13 cellular contexts compared by ENCODE assay signal in the genomic region with DNA sequence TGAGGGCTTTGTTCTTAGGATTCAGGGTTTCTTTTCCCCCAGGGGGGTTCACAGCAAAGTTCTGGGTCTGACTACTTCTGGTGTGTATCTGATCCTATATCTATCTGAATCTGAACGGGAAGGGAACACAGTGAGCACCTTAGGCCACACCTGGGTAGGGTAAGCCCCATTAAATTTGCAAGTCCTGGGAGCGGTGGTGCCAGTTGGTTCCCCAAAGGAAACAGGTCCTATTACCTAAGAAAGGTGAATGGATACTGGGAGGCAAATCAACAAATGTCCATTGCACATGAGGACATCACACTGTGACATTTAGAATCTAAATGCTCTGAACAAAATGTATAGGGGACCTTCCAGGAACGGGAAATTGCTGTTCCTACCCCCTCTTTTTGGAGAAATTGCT. TPM values are rescaled to one million over a fixed set of nuclear protein-coding genes. Genes with fewer than 3 reads are reported as not detected.
DNase-seq lines count a peak whose midpoint lies in the region; ATAC-seq lines count a peak whose summit lies in the region.
"Had no signal": no experiment of that assay in that cellular context is flagged by ENCODE, and none has a peak within 500 bp of the region (broad histone marks: within the 10 kb centered on the region; RNA-seq: fewer than 3 reads in every experiment).

No MANE protein-coding gene starts in this region.

- peaks cover 5% of the 10 kb centered on the region for H3K36me3 ChIP-seq in mesodermal cell (ENCODE audit: control insufficient read depth, insufficient read depth, low read length)
- H3K36me3 ChIP-seq in subcutaneous abdominal adipose tissue (ENCODE audit: control insufficient read depth in 5 of 5, insufficient read depth in 5 of 5, low read length in 5 of 5) = no peaks in the 10 kb centered on the region
- H3K36me3 ChIP-seq: prostate gland had no signal

- peaks cover 11% of the 10 kb centered on the region for H3K4me1 Mint-ChIP-seq in activated CD8-positive, alpha-beta memory T cell treated with anti-CD3 and anti-CD28 coated beads, Interleukin-2, amount 10 ng/mL, durations not matched to agents 7 days and 5 days
- H3K4me1 Mint-ChIP-seq in activated naive CD8-positive, alpha-beta T cell treated with anti-CD3 and anti-CD28 coated beads for 36 hours = peaks cover 43% of the 10 kb centered on the region

- CTCF ChIA-PET in activated CD8-positive, alpha-beta memory T cell treated with anti-CD3 and anti-CD28 coated beads, Interleukin-2, amount 10 ng/mL, durations not matched to agents 7 days and 5 days (lab: Charles Lee) = no interaction called here

- H3K9me3 ChIP-seq in mesodermal cell (ENCODE audit: control insufficient read depth, low read length) = no peaks in the 10 kb centered on the region
- H3K9me3 ChIP-seq in subcutaneous abdominal adipose tissue (ENCODE audit: control insufficient read depth in 5 of 5, low read length in 5 of 5) = no peaks in the 10 kb centered on the region
- H3K9me3 ChIP-seq: mucosa of descending colon, prostate gland, testis had no signal

- H3K27ac ChIP-seq in mesodermal cell (ENCODE audit: low read depth, low read length, severe bottlenecking) = peak overlapping the region; percentile 84
- peak overlapping the region; percentile 25 for H3K27ac ChIP-seq in subcutaneous abdominal adipose tissue (ENCODE audit: low read depth, low read length)
- H3K27ac ChIP-seq: testis had no signal

- ATAC-seq in activated CD8-positive, alpha-beta memory T cell treated with anti-CD3 and anti-CD28 coated beads, Interleukin-2, amount 10 ng/mL, durations not matched to agents 7 days and 5 days = no peak
- no peak for ATAC-seq in HG03565 (IDR thresholded peaks at IDR 0.05; ENCODE audit: unreplicated experiment)
- ATAC-seq: T-cell had no signal

- H3K9ac ChIP-seq in subcutaneous abdominal adipose tissue (ENCODE audit: low read length in 5 of 5) = no peak overlapping the region

- no peak overlapping the region for H3K4me3 Mint-ChIP-seq in activated CD8-positive, alpha-beta memory T cell treated with anti-CD3 and anti-CD28 coated beads, Interleukin-2, amount 10 ng/mL, durations not matched to agents 7 days and 5 days
- no peak overlapping the region for H3K4me3 Mint-ChIP-seq in activated naive CD8-positive, alpha-beta T cell treated with anti-CD3 and anti-CD28 coated beads for 36 hours
- H3K4me3 Mint-ChIP-seq: T-cell had no signal

- H3K4me1 ChIP-seq in mesodermal cell (ENCODE audit: control insufficient read depth, insufficient read depth, low read length, poor library complexity, severe bottlenecking) = peaks cover 41% of the 10 kb centered on the region
- peaks cover 0 to 23% (median 15%) of the 10 kb centered on the region in 5 donors for H3K4me1 ChIP-seq in subcutaneous abdominal adipose tissue (ENCODE audit: control insufficient read depth in 5 of 5, insufficient read depth in 5 of 5, low read length in 5 of 5)
- H3K4me1 ChIP-seq: prostate gland, testis had no signal

- no peak overlapping the region for H3K27ac Mint-ChIP-seq in activated CD8-positive, alpha-beta memory T cell treated with anti-CD3 and anti-CD28 coated beads, Interleukin-2, amount 10 ng/mL, durations not matched to agents 7 days and 5 days
- H3K27ac Mint-ChIP-seq in activated naive CD8-positive, alpha-beta T cell treated with anti-CD3 and anti-CD28 coated beads for 36 hours = peak overlapping the region; percentile 90
- H3K27ac Mint-ChIP-seq: T-cell had no signal

- WGBS in mesodermal cell (ENCODE audit: insufficient coverage in 2 of 2), 2 experiments = 95% methylated on average over 3 of the region's 3 CpGs

- peak; percentile 55 for DNase-seq in activated CD8-positive, alpha-beta memory T cell treated with anti-CD3 and anti-CD28 coated beads for 24 hours
- no peak for DNase-seq in activated CD8-positive, alpha-beta memory T cell treated with anti-CD3 and anti-CD28 coated beads, Interleukin-2, amount 10 ng/mL, durations not matched to agents 7 days and 5 days
- DNase-seq in activated naive CD8-positive, alpha-beta T cell treated with anti-CD3 and anti-CD28 coated beads for 36 hours = no peak
- DNase-seq in NCI-H446 (lab: John Stamatoyannopoulos, UW) (no peak), LoVo (ENCODE audit: low spot score) (no peak)
- DNase-seq: T-cell, testis had no signal

- no peaks in the 10 kb centered on the region for H3K9me3 Mint-ChIP-seq in activated CD8-positive, alpha-beta memory T cell treated with anti-CD3 and anti-CD28 coated beads, Interleukin-2, amount 10 ng/mL, durations not matched to agents 7 days and 5 days (ENCODE audit: low read depth)
- no peaks in the 10 kb centered on the region for H3K9me3 Mint-ChIP-seq in activated naive CD8-positive, alpha-beta T cell treated with anti-CD3 and anti-CD28 coated beads for 36 hours
- H3K9me3 Mint-ChIP-seq: T-cell had no signal

- no peaks in the 10 kb centered on the region for H3K36me3 Mint-ChIP-seq in activated CD8-positive, alpha-beta memory T cell treated with anti-CD3 and anti-CD28 coated beads, Interleukin-2, amount 10 ng/mL, durations not matched to agents 7 days and 5 days
- peaks cover 28% of the 10 kb centered on the region for H3K36me3 Mint-ChIP-seq in activated naive CD8-positive, alpha-beta T cell treated with anti-CD3 and anti-CD28 coated beads for 36 hours
- H3K36me3 Mint-ChIP-seq: T-cell had no signal

- no peaks in the 10 kb centered on the region for H3K27me3 Mint-ChIP-seq in activated CD8-positive, alpha-beta memory T cell treated with anti-CD3 and anti-CD28 coated beads, Interleukin-2, amount 10 ng/mL, durations not matched to agents 7 days and 5 days
- no peaks in the 10 kb centered on the region for H3K27me3 Mint-ChIP-seq in activated naive CD8-positive, alpha-beta T cell treated with anti-CD3 and anti-CD28 coated beads for 36 hours
- H3K27me3 Mint-ChIP-seq: T-cell had no signal

- H3K27me3 ChIP-seq in subcutaneous abdominal adipose tissue (ENCODE audit: control insufficient read depth in 5 of 5, insufficient read depth in 4 of 5, low read length in 5 of 5) = no peaks in the 10 kb centered on the region
- H3K27me3 ChIP-seq: testis had no signal

- H3K4me3 ChIP-seq in mesodermal cell (ENCODE audit: extremely low read depth, insufficient read depth, low read length, poor library complexity, severe bottlenecking) (no peak overlapping the region), subcutaneous abdominal adipose tissue (ENCODE audit: low read depth in 1 of 5, low read length in 5 of 5) (no peak overlapping the region)
- H3K4me3 ChIP-seq: mucosa of descending colon, prostate gland, testis had no signal

RNA-seq across cellular contexts. Expression of a gene that starts 54.6 kb away (rescaled TPM):
- 10 to 100 TPM in 1 of 2 experiments, 1 to 10 TPM in 1; 4.5 to 11.9 TPM for total RNA-seq in activated CD8-positive, alpha-beta memory T cell treated with anti-CD3 and anti-CD28 coated beads, Interleukin-2, amount 10 ng/mL, durations not matched to agents 7 days and 5 days
- total RNA-seq in activated naive CD8-positive, alpha-beta T cell treated with anti-CD3 and anti-CD28 coated beads for 36 hours = 10 to 100 TPM; 19.9 to 24.8 TPM
- 58.0 TPM for polyA plus RNA-seq in mesodermal cell (2013, experiment 1 of 2)
- polyA plus RNA-seq in mesodermal cell (2013, experiment 2 of 2) = 61.8 TPM
- total RNA-seq: OCI-LY7 had no signal
